ENCODE assay signal across 9 cellular contexts in the genomic region with DNA sequence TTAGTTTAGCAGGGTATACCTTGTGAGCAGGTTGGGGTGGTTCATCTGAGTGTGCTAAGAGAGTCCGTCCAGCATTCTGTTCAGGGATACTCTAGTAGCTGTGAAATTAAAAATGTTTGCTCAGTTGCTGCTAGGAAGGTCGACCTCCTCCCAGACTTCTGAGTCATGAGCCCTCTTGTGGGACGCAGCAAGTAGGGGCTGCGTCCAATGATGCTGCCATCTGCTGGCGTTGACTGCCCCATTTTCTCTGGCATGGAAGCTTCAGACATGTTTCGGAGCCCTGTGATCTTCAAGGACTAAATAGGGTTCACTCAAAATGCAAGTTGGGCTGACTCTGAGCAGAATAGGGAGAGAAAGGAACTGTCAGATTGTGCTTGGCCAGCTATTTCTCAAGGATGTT.
DNase-seq lines count a peak whose midpoint lies in the region; ATAC-seq and TF ChIP-seq lines count a peak whose summit lies in the region.
"Had no signal": no experiment of that assay in that cellular context is flagged by ENCODE, and none has a peak within 500 bp of the region (broad histone marks: within the 10 kb centered on the region; RNA-seq: fewer than 3 reads in every experiment).

No MANE protein-coding gene starts in this region.

- no peaks in the 10 kb centered on the region for H3K36me3 Mint-ChIP-seq in Calu3 (ENCODE audit: insufficient read depth, unreplicated experiment)

- H3K27ac ChIP-seq in SJCRH30 (no peak overlapping the region), coronary artery (no peak overlapping the region), tibial nerve (no peak overlapping the region)

- peak; percentile 28 for ATAC-seq in mucosa of descending colon

- H3K4me1 ChIP-seq in HAP-1 (no peaks in the 10 kb centered on the region), SJCRH30 (peaks cover 2% of the 10 kb centered on the region; the same call in 1 of the 2 replicates), mucosa of descending colon (ENCODE audit: low read depth) (no peaks in the 10 kb centered on the region), tibial nerve (peaks cover 0 to 4% (median 0%) of the 10 kb centered on the region in 4 donors)

- in situ Hi-C loops in HAP-1 (cut with MboI; ENCODE audit: low sequenced_read_pairs), result no loop called here

- no TSS peak for BruUV-seq in Calu3 (replicated peaks; lab: Mats Ljungman, UMichigan)

- TF ChIP-seq EP300 in tibial nerve (IDR thresholded peaks at IDR 0.05), result no peak

- peak; percentile 34 for TF ChIP-seq CTCF in Calu3 (IDR thresholded peaks at IDR 0.05; ENCODE audit: unreplicated experiment)
- peak; percentile 18 for TF ChIP-seq CTCF in coronary artery (IDR thresholded peaks at IDR 0.05)
- no peak for TF ChIP-seq CTCF in mucosa of descending colon (IDR thresholded peaks at IDR 0.05)
- peak; percentile 17 to 38 (median 29) for TF ChIP-seq CTCF in tibial nerve (IDR thresholded peaks at IDR 0.05)

- H3K4me3 ChIP-seq in HAP-1 (no peak overlapping the region), SJCRH30 (no peak overlapping the region), coronary artery (no peak overlapping the region), mucosa of descending colon (no peak overlapping the region), tibial nerve (no peak overlapping the region)

- no peaks in the 10 kb centered on the region for H3K27me3 Mint-ChIP-seq in Calu3 (ENCODE audit: unreplicated experiment)

- CTCF ChIA-PET in Calu3 (lab: Charles Lee), result interaction anchor here (1.2 kb wide), 1 partner anchor 197 kb away, joined by 3 read pairs; no protein-coding TSS in a partner anchor

- H3K27me3 ChIP-seq in HAP-1 (ENCODE audit: low read depth) (no peaks in the 10 kb centered on the region), SJCRH30 (no peaks in the 10 kb centered on the region), tibial nerve (no peaks in the 10 kb centered on the region)

- TF ChIP-seq POLR2A in tibial nerve (IDR thresholded peaks at IDR 0.05), result no peak

- H3K36me3 ChIP-seq in HAP-1 (replicated peaks), result no peaks in the 10 kb centered on the region
- H3K36me3 ChIP-seq in SJCRH30, result peaks cover 3% of the 10 kb centered on the region; the same call in 1 of the 2 replicates
- H3K36me3 ChIP-seq in mucosa of descending colon (ENCODE audit: low read depth), result no peaks in the 10 kb centered on the region
- no peaks in the 10 kb centered on the region for H3K36me3 ChIP-seq in tibial nerve

- H3K9me3 Mint-ChIP-seq in Calu3 (ENCODE audit: low read depth, unreplicated experiment), result peaks cover 5% of the 10 kb centered on the region
- H3K9me3 Mint-ChIP-seq: T-helper 1 cell treated with Interleukin-12 subunit alpha and Interleukin-12 subunit beta and Interleukin-4 antibody, amounts not matched to agents 30 μg/mL and 1 μg/mL, for 36 hours had no signal

- H3K4me3 Mint-ChIP-seq in Calu3 (ENCODE audit: low read depth, unreplicated experiment), result no peak overlapping the region
- H3K4me3 Mint-ChIP-seq: T-helper 1 cell treated with Interleukin-12 subunit alpha and Interleukin-12 subunit beta and Interleukin-4 antibody, amounts not matched to agents 30 μg/mL and 1 μg/mL, for 36 hours had no signal

- DNase-seq in Calu3 (peak; percentile 59), HAP-1 (ENCODE audit: low spot score in 2 of 2) (peak; percentile 40 to 63), SJCRH30 (peak; percentile 77 to 86), coronary artery (ENCODE audit: low spot score) (no peak), mucosa of descending colon (peak in 2 of 3 donors; percentile 39 to 60), tibial nerve (ENCODE audit: low spot score in 2 of 2) (peak in 1 of 2 donors; percentile 33), UCSD-AML1 (lab: John Stamatoyannopoulos, UW; ENCODE audit: unreplicated experiment) (no peak), NCI-H446 treated with DMSO at 0.1 percent for 48 hours (lab: John Stamatoyannopoulos, UW) (no peak)

- no peak overlapping the region for H3K27ac Mint-ChIP-seq in Calu3 (ENCODE audit: unreplicated experiment)
- H3K27ac Mint-ChIP-seq: T-helper 1 cell treated with Interleukin-12 subunit alpha and Interleukin-12 subunit beta and Interleukin-4 antibody, amounts not matched to agents 30 μg/mL and 1 μg/mL, for 36 hours had no signal

- 25 to 34% methylated on average over 6 of the region's 6 CpGs for WGBS in tibial nerve, 2 donors

- H3K9me3 ChIP-seq in HAP-1, result no peaks in the 10 kb centered on the region; the same call in 1 of the 2 replicates
- H3K9me3 ChIP-seq in SJCRH30 (replicated peaks), result no peaks in the 10 kb centered on the region
- no peaks in the 10 kb centered on the region for H3K9me3 ChIP-seq in mucosa of descending colon
- H3K9me3 ChIP-seq in tibial nerve, result peaks cover 0 to 9% (median 0%) of the 10 kb centered on the region in 4 donors

- peaks cover 13% of the 10 kb centered on the region for H3K4me1 Mint-ChIP-seq in Calu3 (ENCODE audit: low read depth, unreplicated experiment)

- intact Hi-C loops in Calu3 (cut with micrococcal nuclease; ENCODE audit: unreplicated experiment) (loop anchor here (5.0 kb wide), 2 partner anchors 223 to 278 kb away; no protein-coding TSS in a partner anchor), mucosa of descending colon (cut with DNase I, micrococcal nuclease) (no loop called here)

Comparison
In these comparisons a context has a peak if more than half of its experiments do, and no peak if none do; other contexts are left out.
1. DNase-seq: peak in Calu3 (single experiment), HAP-1 (2 of 2), SJCRH30 (2 of 2) and mucosa of descending colon (2 of 3); none in coronary artery (single experiment), UCSD-AML1 (single experiment) and NCI-H446 treated with DMSO at 0.1 percent for 48 hours (single experiment).